ENCODE assay signal across 8 cellular contexts in the genomic region with DNA sequence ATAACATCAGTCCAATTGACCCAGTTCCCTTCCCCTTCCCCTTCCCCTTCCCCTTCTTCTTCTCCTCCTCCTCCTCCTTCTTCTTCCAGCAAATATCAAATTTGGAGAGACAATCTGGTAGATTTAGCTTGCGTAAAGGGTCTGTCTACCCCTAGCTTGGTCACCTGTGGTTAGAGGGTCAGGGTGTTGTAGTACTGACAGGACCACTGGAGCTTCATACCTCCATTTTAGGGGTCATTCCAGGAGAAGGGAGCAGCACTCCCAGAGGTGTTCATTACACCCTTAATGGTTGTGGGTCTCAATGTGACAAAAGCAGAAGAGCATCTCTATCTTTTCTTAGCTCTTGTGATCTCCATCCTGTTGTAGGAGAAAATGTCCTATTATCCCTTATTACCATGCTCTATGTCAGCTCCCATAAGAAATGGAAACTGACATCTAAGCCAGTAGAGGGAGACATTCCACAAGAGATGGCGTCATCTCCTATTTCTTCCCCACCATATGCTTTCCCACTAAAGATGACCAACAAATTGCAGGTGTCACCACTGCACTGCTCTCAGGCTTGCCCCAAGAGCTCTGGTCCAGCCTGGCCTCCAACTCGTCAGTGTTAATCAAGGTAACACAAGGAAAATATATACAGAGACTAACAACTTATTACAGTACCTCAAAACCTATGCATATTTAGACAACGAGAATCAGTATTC. TPM values are rescaled to one million over a fixed set of nuclear protein-coding genes. Genes with fewer than 3 reads are reported as not detected.
DNase-seq lines count a peak whose midpoint lies in the region; ATAC-seq and TF ChIP-seq lines count a peak whose summit lies in the region.

No MANE protein-coding gene starts in this region.

- H3K27ac ChIP-seq in osteoblast (ENCODE audit: low read depth, low read length) = no peak overlapping the region

- DNase-seq in DMS114 treated with DMSO at 0.1 percent for 48 hours (lab: John Stamatoyannopoulos, UW; ENCODE audit: unreplicated experiment) (peak; percentile 16), NCI-H69 (lab: John Stamatoyannopoulos, UW) (peak; percentile 68), endothelial cell (ENCODE audit: low spot score) (peak; percentile 43), osteoblast (ENCODE audit: insufficient read length, low spot score, missing footprints) (peak; percentile 47), DMS79 treated with DMSO at 0.1 percent for 48 hours (lab: John Stamatoyannopoulos, UW) (no peak)
- DNase-seq in activated CD4-positive, alpha-beta T cell treated with anti-CD3 and anti-CD28 coated beads, Interleukin-2, amount 50 U/mL, for 48 hours = no peak

- no peaks in the 10 kb centered on the region for H3K9me3 Mint-ChIP-seq in endothelial cell (ENCODE audit: unreplicated experiment)

- no peak overlapping the region for H3K4me3 Mint-ChIP-seq in endothelial cell (ENCODE audit: unreplicated experiment)

- no peaks in the 10 kb centered on the region for H3K36me3 ChIP-seq in osteoblast (ENCODE audit: insufficient read depth, low read length)

- H3K4me1 Mint-ChIP-seq in endothelial cell (ENCODE audit: unreplicated experiment) = no peaks in the 10 kb centered on the region

- TF ChIP-seq CTCF in endothelial cell (IDR thresholded peaks at IDR 0.05; ENCODE audit: unreplicated experiment) (peak; percentile 64), osteoblast (IDR thresholded peaks at IDR 0.05; ENCODE audit: extremely low read depth, low read depth, low read length) (peak; percentile 72)

- H3K27me3 ChIP-seq in osteoblast (ENCODE audit: insufficient read depth, low read length) = no peaks in the 10 kb centered on the region

- H3K4me3 ChIP-seq in osteoblast (ENCODE audit: insufficient read depth, low read length) = no peak overlapping the region

- H3K79me2 ChIP-seq in osteoblast (ENCODE audit: insufficient read depth, low read length) = no peaks in the 10 kb centered on the region

- no peak overlapping the region for H3K27ac Mint-ChIP-seq in endothelial cell (ENCODE audit: unreplicated experiment)

- H2AFZ ChIP-seq in osteoblast (ENCODE audit: low read length) = no peak overlapping the region

- no peaks in the 10 kb centered on the region for H3K9me3 ChIP-seq in osteoblast (ENCODE audit: low read depth, low read length)

- H3K4me2 ChIP-seq in osteoblast (ENCODE audit: insufficient read depth, low read length) = no peak overlapping the region

- no peaks in the 10 kb centered on the region for H3K27me3 Mint-ChIP-seq in endothelial cell (ENCODE audit: unreplicated experiment)

- H4K20me1 ChIP-seq in osteoblast (ENCODE audit: insufficient read depth, low read length) = no peaks in the 10 kb centered on the region

- peaks cover 17% of the 10 kb centered on the region for H3K4me1 ChIP-seq in osteoblast (ENCODE audit: insufficient read depth, low read length)

- peak; percentile 81 for ATAC-seq in GM18870 (IDR thresholded peaks at IDR 0.05; ENCODE audit: unreplicated experiment)
- peak; percentile 87 for ATAC-seq in HG03045 (IDR thresholded peaks at IDR 0.05; ENCODE audit: unreplicated experiment)

- H3K36me3 Mint-ChIP-seq in endothelial cell (ENCODE audit: low read depth, unreplicated experiment) = no peaks in the 10 kb centered on the region

RNA-seq across cellular contexts. Expression of a gene that starts 3.5 kb away (rescaled TPM):
- not detected for total RNA-seq in endothelial cell (ENCODE audit: unreplicated experiment)
- total RNA-seq in osteoblast = not detected in 2 replicates

RNA-seq across cellular contexts. Expression of a gene that starts 9.1 kb away (rescaled TPM):
- total RNA-seq in endothelial cell (ENCODE audit: unreplicated experiment) (70.6 TPM), osteoblast (79.9 and 81.8 TPM in 2 replicates)

RNA-seq across cellular contexts. Expression of a gene that starts 31.3 kb away (rescaled TPM):
- not detected for total RNA-seq in endothelial cell (ENCODE audit: unreplicated experiment)
- not detected in 2 replicates for total RNA-seq in osteoblast

RNA-seq across cellular contexts. Expression of a gene that starts 53.2 kb away (rescaled TPM):
- total RNA-seq in endothelial cell (ENCODE audit: unreplicated experiment) = not detected
- not detected in 2 replicates for total RNA-seq in osteoblast

Comparison
In these comparisons a context has a peak if more than half of its experiments do, and no peak if none do; other contexts are left out.
1. DNase-seq: peak in DMS114 treated with DMSO at 0.1 percent for 48 hours (single experiment), NCI-H69 (single experiment), endothelial cell (single experiment) and osteoblast (single experiment); none in activated CD4-positive, alpha-beta T cell treated with anti-CD3 and anti-CD28 coated beads, Interleukin-2, amount 50 U/mL, for 48 hours (0 of 2) and DMS79 treated with DMSO at 0.1 percent for 48 hours (single experiment).